In the genomic region with DNA sequence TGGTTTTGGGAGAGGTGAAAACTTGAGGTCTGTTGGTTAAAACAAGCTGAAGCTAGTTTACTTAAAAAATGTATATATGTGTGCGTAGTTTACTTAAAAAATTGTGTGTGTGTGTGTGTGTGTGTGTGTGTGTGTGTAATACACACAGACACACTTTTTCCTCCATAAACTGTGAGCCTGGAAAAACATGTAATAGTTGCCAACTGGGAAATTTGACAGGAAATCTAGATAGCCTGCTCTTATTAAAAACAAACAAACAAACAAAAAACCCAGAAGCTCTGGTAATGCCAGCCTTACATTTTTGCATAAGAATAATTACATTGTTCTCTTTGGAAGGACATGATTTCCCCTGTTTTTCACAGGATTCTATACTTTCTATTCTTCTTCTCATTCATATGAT, we compare ENCODE assay signal across 21 cellular contexts.
A peak's percentile ranks its signal among the peaks of the same experiment; 100 is the strongest.
DNase-seq lines count a peak whose midpoint lies in the region; ATAC-seq, FAIRE-seq and TF ChIP-seq lines count a peak whose summit lies in the region.
"Had no signal": no experiment of that assay in that cellular context is flagged by ENCODE, and none has a peak within 500 bp of the region (broad histone marks: within the 10 kb centered on the region; RNA-seq: fewer than 3 reads in every experiment).

No MANE protein-coding gene starts in this region.

- no peak overlapping the region for H2BK15ac ChIP-seq in mesenchymal stem cell (ENCODE audit: low read depth, poor library complexity, severe bottlenecking)

- TF ChIP-seq CTCF in vagina (IDR thresholded peaks at IDR 0.05) = no peak

- no peak overlapping the region for H3K18ac ChIP-seq in mesenchymal stem cell (ENCODE audit: low read depth in 1 of 2, low read length in 2 of 2)

- H3K4me1 ChIP-seq in SJCRH30 (peaks cover 25% of the 10 kb centered on the region), mesenchymal stem cell (ENCODE audit: control insufficient read depth, insufficient read depth, low read depth, low read length) (peaks cover 9% of the 10 kb centered on the region), vagina (peaks cover 39% of the 10 kb centered on the region)

- H3K4me3 ChIP-seq in SJCRH30 (no peak overlapping the region), mesenchymal stem cell (ENCODE audit: insufficient read depth in 1 of 2, low read depth in 1 of 2, low read length in 2 of 2) (no peak overlapping the region), vagina (no peak overlapping the region)
- H3K4me3 ChIP-seq: GM12878, MG63 had no signal

- H3K4me2 ChIP-seq in mesenchymal stem cell (ENCODE audit: low read length, poor library complexity, severe bottlenecking) = no peak overlapping the region

- no peak overlapping the region for H2AK5ac ChIP-seq in mesenchymal stem cell (ENCODE audit: low read length, severe bottlenecking)

- no peaks in the 10 kb centered on the region for H3K9me3 ChIP-seq in SJCRH30 (replicated peaks)
- no peaks in the 10 kb centered on the region for H3K9me3 ChIP-seq in mesenchymal stem cell (ENCODE audit: control insufficient read depth, low read length)
- H3K9me3 ChIP-seq in vagina = no peaks in the 10 kb centered on the region

- no peak overlapping the region for H2BK12ac ChIP-seq in mesenchymal stem cell (ENCODE audit: low read length in 2 of 2)

- DNase-seq in SJCRH30 = no peak
- peak; percentile 7 for DNase-seq in mesenchymal stem cell
- DNase-seq in vagina (ENCODE audit: extremely low spot score in 2 of 2) = no peak
- no peak for DNase-seq in NCI-H2196 treated with DMSO at 0.1 percent for 48 hours (lab: John Stamatoyannopoulos, UW; ENCODE audit: unreplicated experiment)
- DNase-seq: CD4-positive, alpha-beta T cell; COR-L47; DMS 273 treated with DMSO at 0.1 percent for 48 hours; DND-41; MG63; NCI-H1417; NCI-H1694 treated with DMSO at 0.1 percent for 48 hours; NCI-H2081 treated with DMSO at 0.1 percent for 48 hours; NCI-H2171 treated with DMSO at 0.1 percent for 48 hours; NCI-H446; NCI-H526 had no signal

- no peak overlapping the region for H3K23ac ChIP-seq in mesenchymal stem cell (ENCODE audit: low read length in 2 of 2)

- H4K91ac ChIP-seq in mesenchymal stem cell (ENCODE audit: low read length) = no peak overlapping the region

- intact Hi-C loops in vagina (cut with DNase I) = no loop called here

- no peaks in the 10 kb centered on the region for H3K36me3 ChIP-seq in SJCRH30
- H3K36me3 ChIP-seq in mesenchymal stem cell (ENCODE audit: control insufficient read depth in 1 of 2, insufficient read depth in 2 of 2, low read depth in 1 of 2, low read length in 2 of 2) = peaks cover 6 to 12% of the 10 kb centered on the region in 2 experiments
- H3K36me3 ChIP-seq in vagina = no peaks in the 10 kb centered on the region
- H3K36me3 ChIP-seq: MG63 had no signal

- no peak overlapping the region for H2BK120ac ChIP-seq in mesenchymal stem cell (ENCODE audit: low read depth, low read length)

- H3K27ac ChIP-seq in SJCRH30 = peak overlapping the region; percentile 96; the same call in 1 of the 2 replicates
- H3K27ac ChIP-seq in mesenchymal stem cell (ENCODE audit: low read length, poor library complexity, severe bottlenecking) = no peak overlapping the region
- peak overlapping the region; percentile 11 for H3K27ac ChIP-seq in vagina

- H3K27me3 ChIP-seq in SJCRH30 (no peaks in the 10 kb centered on the region), mesenchymal stem cell (ENCODE audit: control insufficient read depth in 1 of 2, insufficient read depth in 1 of 2, low read length in 2 of 2) (no peaks in the 10 kb centered on the region), vagina (no peaks in the 10 kb centered on the region)
- H3K27me3 ChIP-seq: MG63 had no signal

- no peak overlapping the region for H2AFZ ChIP-seq in mesenchymal stem cell (ENCODE audit: low read depth, low read length)

- peak; percentile 12 for FAIRE-seq in endometrium (lab: Jason Lieb, UNC)
- FAIRE-seq: GM12878, RCC 7860 had no signal

- ATAC-seq in HG03280 (IDR thresholded peaks at IDR 0.05; ENCODE audit: unreplicated experiment) = no peak
- no peak for ATAC-seq in GM18498 (IDR thresholded peaks at IDR 0.05; ENCODE audit: unreplicated experiment)
- ATAC-seq: GM12878, Right ventricle myocardium inferior had no signal

- no peak overlapping the region for H4K8ac ChIP-seq in mesenchymal stem cell (ENCODE audit: low read length)

- H3K9ac ChIP-seq in mesenchymal stem cell (ENCODE audit: low read length) = no peak overlapping the region

- H2BK5ac ChIP-seq in mesenchymal stem cell (ENCODE audit: low read depth, low read length, poor library complexity, severe bottlenecking) = no peak overlapping the region

- TF ChIP-seq POLR2A in vagina (IDR thresholded peaks at IDR 0.05) = no peak

- no peak overlapping the region for H3K4ac ChIP-seq in mesenchymal stem cell (ENCODE audit: low read depth in 1 of 2, low read length in 2 of 2)

- no peak overlapping the region for H3K14ac ChIP-seq in mesenchymal stem cell (ENCODE audit: low read length in 2 of 2)

- WGBS in mesenchymal stem cell = no CpG with 5 or more reads among the region's 1 CpG

- H3K79me1 ChIP-seq in mesenchymal stem cell (replicated peaks; ENCODE audit: low read length, poor library complexity, severe bottlenecking) = peaks cover 2% of the 10 kb centered on the region
